Comparison of ENCODE assay signal across 1 cellular context in the genomic region with DNA sequence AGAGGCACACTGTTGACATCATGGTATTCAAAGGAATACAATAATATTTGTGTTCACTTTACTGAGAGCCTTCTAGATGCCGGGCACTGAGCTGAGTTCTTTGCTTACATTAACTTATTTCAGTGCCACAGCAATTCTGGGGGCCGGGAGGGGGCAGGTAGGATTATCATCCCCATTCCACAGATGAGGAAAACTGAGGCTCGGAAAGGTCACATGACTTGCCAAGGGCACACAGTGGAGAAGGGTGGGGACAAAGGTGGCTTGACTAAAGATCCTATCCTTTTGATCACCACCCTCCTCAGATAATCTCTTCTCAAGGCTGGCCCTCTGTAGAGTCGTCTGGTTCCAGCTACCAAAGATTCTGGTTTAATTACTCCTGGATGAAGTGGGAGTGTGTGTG.
A peak's percentile ranks its signal among the peaks of the same experiment; 100 is the strongest.
TF ChIP-seq lines count a peak whose summit lies in the region.

No MANE protein-coding gene starts in this region.

TF ChIP-seq in K562, 482 proteins besides CTCF, POLR2A, EP300 and RAD21 (continued from another document):
- TF ChIP-seq, protein P1, sequence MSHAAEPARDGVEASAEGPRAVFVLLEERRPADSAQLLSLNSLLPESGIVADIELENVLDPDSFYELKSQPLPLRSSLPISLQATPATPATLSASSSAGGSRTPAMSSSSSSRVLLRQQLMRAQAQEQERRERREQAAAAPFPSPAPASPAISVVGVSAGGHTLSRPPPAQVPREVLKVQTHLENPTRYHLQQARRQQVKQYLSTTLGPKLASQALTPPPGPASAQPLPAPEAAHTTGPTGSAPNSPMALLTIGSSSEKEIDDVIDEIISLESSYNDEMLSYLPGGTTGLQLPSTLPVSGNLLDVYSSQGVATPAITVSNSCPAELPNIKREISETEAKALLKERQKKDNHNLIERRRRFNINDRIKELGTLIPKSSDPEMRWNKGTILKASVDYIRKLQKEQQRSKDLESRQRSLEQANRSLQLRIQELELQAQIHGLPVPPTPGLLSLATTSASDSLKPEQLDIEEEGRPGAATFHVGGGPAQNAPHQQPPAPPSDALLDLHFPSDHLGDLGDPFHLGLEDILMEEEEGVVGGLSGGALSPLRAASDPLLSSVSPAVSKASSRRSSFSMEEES (CRISPR knock-in tag; IDR thresholded peaks at IDR 0.05), result peak; percentile 70
- TF ChIP-seq SMARCA5 (IDR thresholded peaks at IDR 0.05) (peak; percentile 38; the same call in 1 of the 2 replicates), MXI1 (IDR thresholded peaks at IDR 0.05; ENCODE audit: low read depth, low read length) (no peak), ZZZ3 (IDR thresholded peaks at IDR 0.05) (no peak), RAD51 (IDR thresholded peaks at IDR 0.05; ENCODE audit: borderline replicate concordance, low read depth) (no peak), KDM1A (IDR thresholded peaks at IDR 0.05) (peak in 1 of 2 experiments; percentile 38; a peak in 1 of 4 replicates)
